ENCODE assay signal across 13 cellular contexts in genomic region chr1:230365723-230366307, GRCh38.
DNase-seq lines count a peak whose midpoint lies in the region; ATAC-seq and TF ChIP-seq lines count a peak whose summit lies in the region.
"Had no signal": no experiment of that assay in that cellular context is flagged by ENCODE, and none has a peak within 500 bp of the region (broad histone marks: within the 10 kb centered on the region; RNA-seq: fewer than 3 reads in every experiment).

No MANE protein-coding gene starts in this region.

- peaks cover 11% of the 10 kb centered on the region for H3K27me3 ChIP-seq in foreskin keratinocyte

- H3K27ac ChIP-seq in 22Rv1 (no peak overlapping the region), foreskin keratinocyte (no peak overlapping the region)
- H3K27ac ChIP-seq: HL-60 had no signal

- no peaks in the 10 kb centered on the region for H3K4me1 ChIP-seq in foreskin keratinocyte

- TF ChIP-seq CTCF in 22Rv1 (IDR thresholded peaks at IDR 0.05) (0 out of 2 replicates have a peak, but pooled peaks have one; percentile 8), GM12864 (IDR thresholded peaks at IDR 0.05; ENCODE audit: low read depth, low read length, missing control alignments) (peak; percentile 12), foreskin keratinocyte (conservative IDR thresholded peaks at IDR 0.05) (peak; percentile 23)

- DNase-seq in GM12864 (ENCODE audit: low read depth): no peak
- peak; percentile 19 to 71 for DNase-seq in NCI-H524 (lab: John Stamatoyannopoulos, UW)
- DNase-seq in foreskin keratinocyte: no peak
- no peak for DNase-seq in NCI-H1048 (lab: John Stamatoyannopoulos, UW)
- no peak for DNase-seq in stimulated activated CD4-positive, alpha-beta T cell treated with anti-CD3 and anti-CD28 coated beads, Interleukin-2, amount 100 ng/mL, for 48 hours
- DNase-seq: activated CD4-positive, alpha-beta T cell treated with anti-CD3 and anti-CD28 coated beads for 1 hour; left ventricle myocardium superior; MM.1S had no signal

- H3K4me3 ChIP-seq in GM12864 (ENCODE audit: low read depth, low read length): no peak overlapping the region

- ATAC-seq in foreskin keratinocyte (no peak), HG02938 (IDR thresholded peaks at IDR 0.05; ENCODE audit: unreplicated experiment) (no peak), HG02840 (IDR thresholded peaks at IDR 0.05; ENCODE audit: low FRiP score, unreplicated experiment) (no peak)
- ATAC-seq: esophagus mucosa, left ventricle myocardium superior had no signal

Comparison
In these comparisons a context has a peak if more than half of its experiments do, and no peak if none do; other contexts are left out.
1. DNase-seq: peak in NCI-H524 (2 of 2); none in GM12864 (single experiment), foreskin keratinocyte (0 of 2), NCI-H1048 (single experiment) and stimulated activated CD4-positive, alpha-beta T cell treated with anti-CD3 and anti-CD28 coated beads, Interleukin-2, amount 100 ng/mL, for 48 hours (0 of 2).
2. Peak in every context shown above with its lines, with median percentiles within 50 percentile points of each other: CTCF ChIP-seq.